In the genomic region with DNA sequence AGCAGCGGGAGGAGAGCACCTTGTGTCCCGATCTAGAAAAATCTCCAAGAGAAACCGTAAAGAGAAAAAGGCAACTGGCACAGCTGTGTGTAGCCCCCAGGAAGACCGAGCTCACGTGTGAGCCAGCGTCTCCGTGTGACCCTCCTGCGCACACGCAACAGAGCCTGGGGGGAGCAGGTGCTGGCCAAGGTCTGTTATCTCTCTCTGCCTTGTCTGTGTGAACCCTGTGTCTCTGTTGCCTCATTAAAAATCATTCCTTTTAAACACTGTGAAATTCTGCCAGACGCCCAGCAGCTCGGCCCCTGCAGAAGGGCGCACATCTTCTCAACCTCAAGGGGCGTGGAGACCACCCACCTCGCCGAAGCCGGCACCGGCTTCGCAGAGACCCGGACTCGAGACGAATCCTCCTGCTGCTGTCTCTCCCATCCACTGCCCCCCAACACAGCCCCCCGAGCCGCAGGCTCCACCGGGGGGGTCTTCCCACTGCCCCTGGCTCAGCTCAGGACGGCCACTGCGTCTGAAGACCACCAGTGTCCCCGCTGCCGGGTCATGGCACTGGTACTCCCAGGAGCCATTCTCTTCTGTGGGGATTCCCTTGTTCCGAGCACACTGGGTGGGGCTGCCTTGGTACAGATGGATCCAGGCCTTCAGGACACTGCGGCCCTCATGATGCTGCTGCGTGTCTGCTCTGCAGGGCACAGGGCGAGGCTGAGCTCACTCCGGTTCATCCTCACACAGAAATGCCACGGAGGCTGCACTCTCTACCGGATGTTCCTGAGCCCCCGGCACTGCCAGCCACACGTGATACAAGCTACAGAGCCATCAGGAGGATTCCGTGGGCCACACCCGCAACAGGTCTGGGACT, we compare ENCODE assay signal across 24 cellular contexts.
"Had no signal": no experiment of that assay in that cellular context is flagged by ENCODE, and none has a peak within 500 bp of the region (broad histone marks: within the 10 kb centered on the region; RNA-seq: fewer than 3 reads in every experiment).

No MANE protein-coding gene starts in this region.

- ATAC-seq: activated CD4-positive, alpha-beta T cell treated with anti-CD3 and anti-CD28 coated beads for 36 hours; activated T-cell treated with anti-CD3 and anti-CD28 coated beads, Interleukin-2, amount 50 U/mL, for 72 hours; gastrocnemius medialis; natural killer cell; stimulated activated effector memory CD8-positive, alpha-beta T cell treated with anti-CD3 and anti-CD28 coated beads, Interleukin-12 subunit alpha, Interleukin-12 subunit beta, amount 100 ng/mL, for 72 hours had no signal

- H3K9me3 ChIP-seq: ascending aorta, colonic mucosa, gastrocnemius medialis, right lobe of liver, vagina had no signal

- H3K27ac ChIP-seq: ascending aorta, cardiac muscle cell, colonic mucosa, gastrocnemius medialis, neural progenitor cell, right lobe of liver, vagina, VCaP had no signal

- H3K4me1 ChIP-seq: ascending aorta, colonic mucosa, gastrocnemius medialis, neural progenitor cell, right lobe of liver, vagina had no signal

- H3K27me3 ChIP-seq: ascending aorta, cardiac muscle cell, colonic mucosa, dorsolateral prefrontal cortex, gastrocnemius medialis, neural progenitor cell, right lobe of liver, vagina had no signal

- H3K4me3 ChIP-seq: ascending aorta, cardiac muscle cell, colonic mucosa, gastrocnemius medialis, neural progenitor cell, right lobe of liver, skin epidermis, vagina had no signal

- H3K36me3 ChIP-seq: ascending aorta, cardiac muscle cell, colonic mucosa, gastrocnemius medialis, neural progenitor cell, right lobe of liver, vagina had no signal

- DNase-seq: activated CD4-positive, alpha-beta T cell treated with anti-CD3 and anti-CD28 coated beads for 36 hours; activated CD4-positive, alpha-beta T cell treated with anti-CD3 and anti-CD28 coated beads, Interleukin-2, amount 50 U/mL, for 4 hours; activated naive CD4-positive, alpha-beta T cell treated with anti-CD3 and anti-CD28 coated beads, Interleukin-2, amount 10 ng/mL, durations not matched to agents 7 days and 5 days; activated naive CD8-positive, alpha-beta T cell treated with anti-CD3 and anti-CD28 coated beads, Interleukin-2, amount 10 ng/mL, durations not matched to agents 7 days and 5 days; activated T-cell treated with anti-CD3 and anti-CD28 coated beads for 4 hours; activated T-cell treated with anti-CD3 and anti-CD28 coated beads, Interleukin-2, amount 50 U/mL, for 72 hours; cerebellar nuclear complex; colonic mucosa; effector memory CD4-positive, alpha-beta T cell; erythroblast; gastrocnemius medialis; glutamatergic neuron; natural killer cell; right lobe of liver; stimulated activated CD4-positive, alpha-beta T cell treated with anti-CD3 and anti-CD28 coated beads, Interleukin-4, amount 100 ng/mL, for 24 hours; T-helper 9 cell had no signal
